Comparison of ENCODE assay signal across 17 cellular contexts in genomic region chr5:122907238-122907637, GRCh38.
DNase-seq lines count a peak whose midpoint lies in the region; ATAC-seq and TF ChIP-seq lines count a peak whose summit lies in the region.
"Had no signal": no experiment of that assay in that cellular context is flagged by ENCODE, and none has a peak within 500 bp of the region (broad histone marks: within the 10 kb centered on the region; RNA-seq: fewer than 3 reads in every experiment).

No MANE protein-coding gene starts in this region.

- H2BK15ac ChIP-seq in mesendoderm (replicated peaks; ENCODE audit: low read depth) = no peak overlapping the region

- no peak overlapping the region for H3K4ac ChIP-seq in mesendoderm (ENCODE audit: low read depth, low read length)

- H3K27ac Mint-ChIP-seq in chondrocyte (ENCODE audit: unreplicated experiment) = peak overlapping the region; percentile 71
- H3K27ac Mint-ChIP-seq: activated naive CD8-positive, alpha-beta T cell treated with anti-CD3 and anti-CD28 coated beads, Interleukin-2, amount 10 ng/mL, durations not matched to agents 7 days and 5 days; effector memory CD8-positive, alpha-beta T cell; progenitor cell of endocrine pancreas had no signal

- no peak overlapping the region for H3K56ac ChIP-seq in mesendoderm (ENCODE audit: low read length)

- no peaks in the 10 kb centered on the region for H3K36me3 ChIP-seq in mesendoderm (ENCODE audit: control insufficient read depth, insufficient read depth, low read length)
- H3K36me3 ChIP-seq: WERI-Rb-1 had no signal

- no peak overlapping the region for H3K23ac ChIP-seq in mesendoderm (ENCODE audit: low read length)

- no peak overlapping the region for H3K9ac ChIP-seq in mesendoderm (ENCODE audit: low read length)
- H3K9ac ChIP-seq: BLaER1 treated with 17β-estradiol and CSF1 and Interleukin-3, amounts not matched to agents 10 nM and 100 nM had no signal

- H3K27me3 Mint-ChIP-seq in chondrocyte (ENCODE audit: low read depth) = no peaks in the 10 kb centered on the region
- H3K27me3 Mint-ChIP-seq: effector memory CD8-positive, alpha-beta T cell; progenitor cell of endocrine pancreas had no signal

- no peak overlapping the region for H3K4me2 ChIP-seq in mesendoderm (ENCODE audit: low read length)
- H3K4me2 ChIP-seq: BLaER1 treated with 17β-estradiol and CSF1 and Interleukin-3, amounts not matched to agents 10 nM and 100 nM had no signal

- no peak overlapping the region for H3K4me3 ChIP-seq in mesendoderm (ENCODE audit: low read length)
- H3K4me3 ChIP-seq: BLaER1 treated with 17β-estradiol and CSF1 and Interleukin-3, amounts not matched to agents 10 nM and 100 nM had no signal

- H3K4me1 Mint-ChIP-seq in chondrocyte (ENCODE audit: low read depth) = peaks cover 34% of the 10 kb centered on the region

- ATAC-seq in sciatic nerve (no peak), HG02763 (IDR thresholded peaks at IDR 0.05; ENCODE audit: unreplicated experiment) (no peak)
- ATAC-seq: effector memory CD8-positive, alpha-beta T cell had no signal

- no peak overlapping the region for H2BK120ac ChIP-seq in mesendoderm (ENCODE audit: low read depth, low read length)

- no peaks in the 10 kb centered on the region for H3K9me3 Mint-ChIP-seq in chondrocyte (ENCODE audit: low read depth)
- H3K9me3 Mint-ChIP-seq: activated naive CD8-positive, alpha-beta T cell treated with anti-CD3 and anti-CD28 coated beads, Interleukin-2, amount 10 ng/mL, durations not matched to agents 7 days and 5 days; effector memory CD8-positive, alpha-beta T cell had no signal

- no CpG with 5 or more reads among the region's 4 CpGs for WGBS in mesendoderm (ENCODE audit: extremely low coverage, insufficient coverage, low lambda C conversion rate)

- TF ChIP-seq CTCF in chondrocyte (IDR thresholded peaks at IDR 0.05) (no peak), GM20000 (IDR thresholded peaks at IDR 0.05; ENCODE audit: extremely low read depth, missing control alignments) (no peak)

- intact Hi-C loops in sciatic nerve (cut with DNase I) = no loop called here

- H3K27ac ChIP-seq in mesendoderm (ENCODE audit: low read depth, low read length) = no peak overlapping the region
- H3K27ac ChIP-seq: BLaER1 treated with 17β-estradiol and CSF1 and Interleukin-3, amounts not matched to agents 10 nM and 100 nM; WERI-Rb-1 had no signal

- H3K4me3 Mint-ChIP-seq in chondrocyte (ENCODE audit: unreplicated experiment) = peak overlapping the region; percentile 35
- H3K4me3 Mint-ChIP-seq: activated naive CD8-positive, alpha-beta T cell treated with anti-CD3 and anti-CD28 coated beads, Interleukin-2, amount 10 ng/mL, durations not matched to agents 7 days and 5 days; effector memory CD8-positive, alpha-beta T cell had no signal

- H3K79me1 ChIP-seq in mesendoderm (ENCODE audit: low read length) = no peaks in the 10 kb centered on the region

- no peaks in the 10 kb centered on the region for H3K79me2 ChIP-seq in mesendoderm (ENCODE audit: control insufficient read depth, insufficient read depth, low read length)

- H2AK5ac ChIP-seq in mesendoderm (ENCODE audit: low read length) = no peak overlapping the region

- H3K18ac ChIP-seq in mesendoderm (ENCODE audit: low read length) = no peak overlapping the region

- no peak overlapping the region for H2BK5ac ChIP-seq in mesendoderm (ENCODE audit: low read length)

- no peaks in the 10 kb centered on the region for H3K36me3 Mint-ChIP-seq in chondrocyte (ENCODE audit: low read depth)
- H3K36me3 Mint-ChIP-seq: activated naive CD8-positive, alpha-beta T cell treated with anti-CD3 and anti-CD28 coated beads, Interleukin-2, amount 10 ng/mL, durations not matched to agents 7 days and 5 days had no signal

- no peaks in the 10 kb centered on the region for H3K27me3 ChIP-seq in mesendoderm (ENCODE audit: insufficient read depth, low read length, poor library complexity)
- H3K27me3 ChIP-seq: BLaER1 treated with 17β-estradiol and CSF1 and Interleukin-3, amounts not matched to agents 10 nM and 100 nM had no signal

- no peak overlapping the region for H4K8ac ChIP-seq in mesendoderm (ENCODE audit: low read depth, low read length)

- peaks cover 2% of the 10 kb centered on the region for H3K4me1 ChIP-seq in mesendoderm (ENCODE audit: control insufficient read depth, low read depth, low read length)

- no peak overlapping the region for H4K5ac ChIP-seq in mesendoderm (ENCODE audit: low read length)

- peak; percentile 7 for DNase-seq in COLO829 (ENCODE audit: low spot score)
- peak; percentile 14 for DNase-seq in LHCN-M2 (ENCODE audit: low read depth)
- DNase-seq in chondrocyte (ENCODE audit: low spot score) = no peak
- peak; percentile 94 for DNase-seq in mesendoderm
- DNase-seq in sciatic nerve (ENCODE audit: low spot score) = no peak
- no peak for DNase-seq in GM20000 (ENCODE audit: low spot score)
- DNase-seq in activated CD4-positive, CD25-positive, alpha-beta regulatory T cell (lab: John Stamatoyannopoulos, UW) = no peak
- DNase-seq: activated naive CD8-positive, alpha-beta T cell treated with anti-CD3 and anti-CD28 coated beads, Interleukin-2, amount 10 ng/mL, durations not matched to agents 7 days and 5 days; effector memory CD8-positive, alpha-beta T cell; NCI-H1048; NCI-H510A treated with DMSO at 0.1 percent for 48 hours; Right ventricle myocardium superior; stimulated activated CD4-positive, alpha-beta T cell treated with anti-CD3 and anti-CD28 coated beads, Interleukin-1b, Interleukin-23, amount 100 ng/mL, for 48 hours; WERI-Rb-1 had no signal

Comparison
In these comparisons a context has a peak if more than half of its experiments do, and no peak if none do; other contexts are left out.
1. DNase-seq: peak in COLO829 (single experiment), LHCN-M2 (single experiment) and mesendoderm (single experiment); none in chondrocyte (single experiment), sciatic nerve (single experiment), GM20000 (single experiment) and activated CD4-positive, CD25-positive, alpha-beta regulatory T cell (0 of 4).